Comparison of ENCODE assay signal across 9 cellular contexts in the genomic region with DNA sequence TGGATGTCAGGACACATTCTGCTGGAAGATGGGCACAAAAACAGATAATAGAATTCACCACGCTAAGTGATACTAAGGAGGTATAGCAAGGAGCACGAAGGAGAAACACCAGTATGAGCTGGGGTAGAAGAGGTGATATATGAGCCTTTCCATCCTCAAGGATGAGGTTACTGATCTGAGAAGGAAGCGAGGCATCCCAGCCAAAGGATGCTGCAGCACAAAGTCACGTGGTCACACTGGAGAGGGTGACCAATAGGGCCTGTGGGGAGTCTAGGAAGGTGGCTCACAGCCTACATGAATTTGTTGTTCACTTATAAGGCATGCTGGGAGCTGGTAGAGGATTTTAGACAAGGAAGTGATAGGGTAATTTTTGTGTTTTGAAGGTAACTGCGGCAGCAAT. TPM values are rescaled to one million over a fixed set of nuclear protein-coding genes. Genes with fewer than 3 reads are reported as not detected.
DNase-seq lines count a peak whose midpoint lies in the region; ATAC-seq and TF ChIP-seq lines count a peak whose summit lies in the region.
"Had no signal": no experiment of that assay in that cellular context is flagged by ENCODE, and none has a peak within 500 bp of the region (broad histone marks: within the 10 kb centered on the region; RNA-seq: fewer than 3 reads in every experiment).

No MANE protein-coding gene starts in this region.

- no peak overlapping the region for H3K27ac Mint-ChIP-seq in activated naive CD8-positive, alpha-beta T cell

- in situ Hi-C loops in gastrocnemius medialis (cut with MboI; ENCODE audit: low sequenced_read_pairs in 4 of 4): loop anchor here in 1 of 4 donors (5.0 kb wide), 1 partner anchor 417 kb away; a partner anchor contains a TSS

- H3K9ac ChIP-seq in KMS-11: no peak overlapping the region

- H3K4me3 Mint-ChIP-seq in activated naive CD8-positive, alpha-beta T cell: peak overlapping the region; percentile 90

- no peak overlapping the region for H3K27ac ChIP-seq in KMS-11
- no peak overlapping the region for H3K27ac ChIP-seq in mesodermal cell (ENCODE audit: low read depth, low read length, severe bottlenecking)
- no peak overlapping the region for H3K27ac ChIP-seq in upper lobe of right lung
- no peak overlapping the region for H3K27ac ChIP-seq in gastrocnemius medialis

- peak overlapping the region; percentile 85 for H3K4me3 ChIP-seq in GM08714 (ENCODE audit: low read length)
- no peak overlapping the region for H3K4me3 ChIP-seq in KMS-11 (IDR thresholded peaks at IDR 0.05; ENCODE audit: insufficient read depth, low read depth, low read length)
- H3K4me3 ChIP-seq in mesodermal cell (ENCODE audit: extremely low read depth, insufficient read depth, low read length, poor library complexity, severe bottlenecking): peak overlapping the region; percentile 88
- H3K4me3 ChIP-seq in upper lobe of right lung: no peak overlapping the region
- H3K4me3 ChIP-seq in gastrocnemius medialis: no peak overlapping the region

- H3K27me3 ChIP-seq in KMS-11 (ENCODE audit: insufficient read depth, low read depth): no peaks in the 10 kb centered on the region
- H3K27me3 ChIP-seq in upper lobe of right lung: no peaks in the 10 kb centered on the region
- H3K27me3 ChIP-seq in gastrocnemius medialis: no peaks in the 10 kb centered on the region

- H4K20me1 ChIP-seq in KMS-11 (ENCODE audit: insufficient read depth): no peaks in the 10 kb centered on the region

- peaks cover 18% of the 10 kb centered on the region for H3K79me2 ChIP-seq in KMS-11 (ENCODE audit: insufficient read depth, low read depth)

- whole genome bisulfite sequencing in mesodermal cell (ENCODE audit: insufficient coverage in 2 of 2), 2 experiments: 96 to 99% methylated on average over 5 of the region's 5 CpGs

- H3K27me3 Mint-ChIP-seq in activated naive CD8-positive, alpha-beta T cell: no peaks in the 10 kb centered on the region

- intact Hi-C loops in upper lobe of right lung (cut with DNase I) (loop anchor here (10.0 kb wide), 1 partner anchor 344 kb away; no protein-coding TSS in a partner anchor), gastrocnemius medialis (cut with DNase I; ENCODE audit: low total_unique reads) (no loop called here)

- 0 out of 2 replicates have a peak, but pooled peaks cover 3% of the 10 kb centered on the region for H3K36me3 ChIP-seq in KMS-11 (ENCODE audit: insufficient read depth)
- peaks cover 38% of the 10 kb centered on the region for H3K36me3 ChIP-seq in mesodermal cell (ENCODE audit: control insufficient read depth, insufficient read depth, low read length)
- no peaks in the 10 kb centered on the region for H3K36me3 ChIP-seq in upper lobe of right lung
- no peaks in the 10 kb centered on the region for H3K36me3 ChIP-seq in gastrocnemius medialis

- peaks cover 17% of the 10 kb centered on the region for H3K4me1 ChIP-seq in KMS-11 (ENCODE audit: low read depth, poor library complexity, severe bottlenecking)
- H3K4me1 ChIP-seq in mesodermal cell (ENCODE audit: control insufficient read depth, insufficient read depth, low read length, poor library complexity, severe bottlenecking): peaks cover 11% of the 10 kb centered on the region
- peaks cover 8% of the 10 kb centered on the region for H3K4me1 ChIP-seq in upper lobe of right lung
- H3K4me1 ChIP-seq in gastrocnemius medialis: peaks cover 6 to 7% of the 10 kb centered on the region in 2 donors

- peaks cover 3% of the 10 kb centered on the region for H3K9me3 Mint-ChIP-seq in activated naive CD8-positive, alpha-beta T cell (ENCODE audit: low read depth)

- peaks cover 4% of the 10 kb centered on the region for H3K9me3 ChIP-seq in mesodermal cell (ENCODE audit: control insufficient read depth, low read length)
- no peaks in the 10 kb centered on the region for H3K9me3 ChIP-seq in upper lobe of right lung
- H3K9me3 ChIP-seq in gastrocnemius medialis: no peaks in the 10 kb centered on the region

- no peak for DNase-seq in upper lobe of right lung
- DNase-seq in gastrocnemius medialis: no peak
- DNase-seq: NCI-H1417 treated with DMSO at 0.1 percent for 48 hours, RPMI8226 had no signal

- H3K4me2 ChIP-seq in KMS-11: peak overlapping the region; percentile 89

- no peak for ATAC-seq in GM19463 (IDR thresholded peaks at IDR 0.05; ENCODE audit: unreplicated experiment)
- no peak for ATAC-seq in upper lobe of right lung
- ATAC-seq in gastrocnemius medialis: no peak

- TF ChIP-seq POLR2A in gastrocnemius medialis (IDR thresholded peaks at IDR 0.05): no peak

- no peak overlapping the region for H2AFZ ChIP-seq in KMS-11 (ENCODE audit: low read depth)

- H3K36me3 Mint-ChIP-seq in activated naive CD8-positive, alpha-beta T cell: no peaks in the 10 kb centered on the region

- peaks cover 17% of the 10 kb centered on the region for H3K4me1 Mint-ChIP-seq in activated naive CD8-positive, alpha-beta T cell (ENCODE audit: low read depth)

- no peak for TF ChIP-seq CTCF in KMS-11 (conservative IDR thresholded peaks at IDR 0.05; ENCODE audit: low read depth, low read length)
- TF ChIP-seq CTCF in upper lobe of right lung (IDR thresholded peaks at IDR 0.05): no peak
- no peak for TF ChIP-seq CTCF in gastrocnemius medialis (IDR thresholded peaks at IDR 0.05 in 4 of 5, conservative IDR thresholded peaks at IDR 0.05 in 1 of 5)

RNA-seq across cellular contexts. Expression of a gene that starts 1.4 kb away (rescaled TPM):
- polyA plus RNA-seq in mesodermal cell (2013, experiment 1 of 2): 14.6 TPM
- polyA plus RNA-seq in mesodermal cell (2013, experiment 2 of 2): 15.6 TPM
- total RNA-seq in upper lobe of right lung: 0.55 TPM
- total RNA-seq in gastrocnemius medialis: under 1 TPM in 2 of 4 donors, not detected in 2; 0.07 to 0.20 TPM

RNA-seq across cellular contexts. Expression of a gene that starts 18.3 kb away (rescaled TPM):
- polyA plus RNA-seq in mesodermal cell (2013, experiment 1 of 2): 42.3 TPM
- polyA plus RNA-seq in mesodermal cell (2013, experiment 2 of 2): 39.3 TPM
- total RNA-seq in upper lobe of right lung: 45.2 TPM
- total RNA-seq in gastrocnemius medialis: 10 to 100 TPM; 11.9 to 18.4 (median 13.8) TPM

Comparison
In these comparisons a context has a peak if more than half of its experiments do, and no peak if none do; other contexts are left out.
1. H3K4me3 ChIP-seq: peak in GM08714 (single experiment) and mesodermal cell (single experiment); none in KMS-11 (single experiment), upper lobe of right lung (single experiment) and gastrocnemius medialis (0 of 4).